ENCODE assay signal across 8 cellular contexts in the genomic region with DNA sequence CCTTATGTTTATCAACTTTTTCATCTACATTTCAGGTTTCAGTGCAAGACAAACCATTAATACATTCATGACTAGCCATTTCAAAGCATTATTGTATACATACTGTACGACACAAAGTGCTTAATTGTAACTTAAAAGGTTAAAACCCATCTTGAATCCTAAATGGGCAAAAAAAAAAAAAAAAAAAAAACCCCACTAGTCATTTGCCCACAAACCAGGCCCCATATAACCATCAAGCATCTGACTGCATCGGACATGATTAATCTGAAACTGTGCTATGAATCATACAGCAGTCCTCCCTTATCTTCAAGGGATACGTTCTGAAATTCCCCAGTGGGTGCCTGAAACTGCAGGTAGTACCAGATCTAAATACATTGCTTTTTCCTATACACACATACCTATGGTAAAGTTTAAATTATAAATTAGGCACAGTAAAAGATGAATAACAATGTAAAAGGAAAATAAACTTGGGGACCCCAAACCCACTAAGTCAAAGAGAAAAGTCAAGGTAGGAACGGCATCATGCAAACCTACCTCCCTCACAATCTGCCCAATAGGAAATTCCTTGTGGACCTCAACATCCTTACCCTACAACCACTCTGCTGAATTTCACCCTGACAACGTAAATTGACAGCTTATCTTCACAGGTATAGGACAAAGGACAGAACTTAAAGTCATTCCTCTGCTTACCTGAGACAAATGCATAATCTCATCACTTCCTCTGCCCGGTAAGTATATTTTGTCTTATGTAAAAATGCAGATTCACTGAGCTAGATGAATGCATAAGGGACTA. TPM values are rescaled to one million over a fixed set of nuclear protein-coding genes. Genes with fewer than 3 reads are reported as not detected.
A peak's percentile ranks its signal among the peaks of the same experiment; 100 is the strongest.
DNase-seq lines count a peak whose midpoint lies in the region; ATAC-seq and TF ChIP-seq lines count a peak whose summit lies in the region.

No MANE protein-coding gene starts in this region.

- H3K27ac Mint-ChIP-seq in nephron progenitor cell: no peak overlapping the region

- H3K9me3 Mint-ChIP-seq in nephron progenitor cell: no peaks in the 10 kb centered on the region

- BruUV-seq in mammary epithelial cell (replicated peaks; lab: Mats Ljungman, UMichigan): TSS peak; percentile 60

- TF ChIP-seq CTCF in DOHH2 (IDR thresholded peaks at IDR 0.05; ENCODE audit: low read depth, low read length, poor library complexity, severe bottlenecking) (no peak), mammary epithelial cell (conservative IDR thresholded peaks at IDR 0.05 in 1 of 2, IDR thresholded peaks at IDR 0.05 in 1 of 2; ENCODE audit: extremely low read depth in 1 of 2, insufficient read depth in 1 of 2, low read depth in 1 of 2, low read length in 2 of 2) (no peak), nephron progenitor cell (IDR thresholded peaks at IDR 0.05) (no peak)

- peak overlapping the region; percentile 51 for H3K9ac ChIP-seq in mammary epithelial cell (ENCODE audit: insufficient read depth, low read length)

- H3K36me3 ChIP-seq in DOHH2 (ENCODE audit: control insufficient read depth, low read length): no peaks in the 10 kb centered on the region
- H3K36me3 ChIP-seq in mammary epithelial cell (ENCODE audit: insufficient read depth, low read length): no peaks in the 10 kb centered on the region

- H4K20me1 ChIP-seq in DOHH2 (ENCODE audit: control insufficient read depth, insufficient read depth, low read depth, low read length): peaks cover 34% of the 10 kb centered on the region
- H4K20me1 ChIP-seq in mammary epithelial cell (ENCODE audit: insufficient read depth, low read length): no peaks in the 10 kb centered on the region

- H2AFZ ChIP-seq in mammary epithelial cell (ENCODE audit: low read depth, low read length): no peak overlapping the region

- H3K27me3 ChIP-seq in DOHH2 (ENCODE audit: control insufficient read depth, low read length) (no peaks in the 10 kb centered on the region), mammary epithelial cell (ENCODE audit: insufficient read depth, low read length) (no peaks in the 10 kb centered on the region)

- H3K36me3 Mint-ChIP-seq in nephron progenitor cell (ENCODE audit: low read depth): no peaks in the 10 kb centered on the region

- no peaks in the 10 kb centered on the region for H3K9me3 ChIP-seq in DOHH2 (ENCODE audit: control insufficient read depth, insufficient read depth, low read length)
- H3K9me3 ChIP-seq in mammary epithelial cell (replicated peaks; ENCODE audit: insufficient read depth, low read length): no peaks in the 10 kb centered on the region

- in situ Hi-C loops in mammary epithelial cell (cut with MboI; ENCODE audit: low sequenced_read_pairs in 2 of 2): no loop called here

- H3K27me3 Mint-ChIP-seq in nephron progenitor cell (ENCODE audit: low read depth, poor library complexity): no peaks in the 10 kb centered on the region

- H3K4me3 Mint-ChIP-seq in nephron progenitor cell: no peak overlapping the region

- DNase-seq in HT1080 (ENCODE audit: low read depth): peak; percentile 88
- peak; percentile 93 for DNase-seq in mammary epithelial cell
- DNase-seq in stimulated activated naive CD8-positive, alpha-beta T cell treated with anti-CD3 and anti-CD28 coated beads, Interleukin-15, Interleukin-2, amounts not matched to agents 100 U/mL and 50 U/mL, for 24 hours: peak; percentile 26
- DNase-seq in NCI-H345 (lab: John Stamatoyannopoulos, UW): no peak
- no peak for DNase-seq in NK-92 (lab: John Stamatoyannopoulos, UW; ENCODE audit: unreplicated experiment)
- no peak for DNase-seq in nephron progenitor cell

- H3K27ac ChIP-seq in DOHH2 (ENCODE audit: low read depth, low read length): no peak overlapping the region
- H3K27ac ChIP-seq in mammary epithelial cell (ENCODE audit: insufficient read depth, low read depth, low read length): peak overlapping the region; percentile 79

- H3F3A ChIP-seq in DOHH2 (ENCODE audit: control insufficient read depth, insufficient read depth): peaks cover 6% of the 10 kb centered on the region; the same call in 1 of the 2 replicates

- H3K4me1 Mint-ChIP-seq in nephron progenitor cell: peaks cover 44% of the 10 kb centered on the region

- intact Hi-C loops in mammary epithelial cell (cut with micrococcal nuclease): no loop called here

- H3K9me2 ChIP-seq in DOHH2 (replicated peaks; ENCODE audit: control insufficient read depth, low read length): no peaks in the 10 kb centered on the region

- CTCF ChIA-PET in mammary epithelial cell (lab: Charles Lee; ENCODE audit: low non-redundant PET): interaction anchor here (0.7 kb wide), 1 partner anchor 14 kb away, joined by 3 read pairs; no protein-coding TSS in a partner anchor

- H3K4me3 ChIP-seq in DOHH2 (ENCODE audit: low read length): no peak overlapping the region
- no peak overlapping the region for H3K4me3 ChIP-seq in mammary epithelial cell (replicated peaks in 1 of 3; ENCODE audit: insufficient read depth in 1 of 3, low read depth in 2 of 3, low read length in 3 of 3)

- WGBS in mammary epithelial cell (ENCODE audit: low coverage, missing lambda C conversion rate): 55% methylated on average over 5 of the region's 6 CpGs

- H3K4me2 ChIP-seq in DOHH2 (ENCODE audit: low read length) (peak overlapping the region; percentile 17; the same call in 1 of the 2 replicates), mammary epithelial cell (ENCODE audit: insufficient read depth, low read depth, low read length) (peak overlapping the region; percentile 47)

- ATAC-seq in GM21390 (IDR thresholded peaks at IDR 0.05; ENCODE audit: unreplicated experiment): peak; percentile 70
- ATAC-seq in stimulated activated naive CD8-positive, alpha-beta T cell treated with anti-CD3 and anti-CD28 coated beads, Interleukin-15, Interleukin-2, amounts not matched to agents 100 U/mL and 50 U/mL, for 24 hours: peak; percentile 95

- dilution Hi-C loops in mammary epithelial cell (cut with HindIII; ENCODE audit: low sequenced_read_pairs): loop anchor here (5.0 kb wide), 1 partner anchor 68 kb away; no protein-coding TSS in a partner anchor

- H3K4me1 ChIP-seq in DOHH2 (ENCODE audit: control insufficient read depth, low read length) (peaks cover 91% of the 10 kb centered on the region), mammary epithelial cell (ENCODE audit: insufficient read depth, low read length) (peaks cover 58% of the 10 kb centered on the region)

- H3K79me2 ChIP-seq in DOHH2 (ENCODE audit: control insufficient read depth, low read length) (peaks cover 100% of the 10 kb centered on the region), mammary epithelial cell (ENCODE audit: insufficient read depth, low read length) (peaks cover 96% of the 10 kb centered on the region)

RNA-seq across cellular contexts. Expression of a gene that starts 14.3 kb away (rescaled TPM):
- total RNA-seq in HT1080 (2014; rRNA removed; shearing (Covaris generic)): 27.1 and 41.7 TPM in 2 replicates
- polyA plus RNA-seq in HT1080 (2015; cell fraction: cytosol; rRNA removed): 42.3 and 52.9 TPM in 2 replicates
- 23.5 and 24.7 TPM in 2 replicates for polyA plus RNA-seq in HT1080 (2015; cell fraction: nucleus; rRNA removed)
- 10 to 100 TPM; 22.7 to 22.8 TPM for total RNA-seq in mammary epithelial cell
- polyA plus RNA-seq in mammary epithelial cell: 24.0 TPM
- polyA minus RNA-seq in mammary epithelial cell: 17.7 TPM

Comparison
In these comparisons a context has a peak if more than half of its experiments do, and no peak if none do; other contexts are left out.
1. DNase-seq: peak in HT1080 (single experiment), mammary epithelial cell (single experiment) and stimulated activated naive CD8-positive, alpha-beta T cell treated with anti-CD3 and anti-CD28 coated beads, Interleukin-15, Interleukin-2, amounts not matched to agents 100 U/mL and 50 U/mL, for 24 hours (single experiment); none in NCI-H345 (single experiment), NK-92 (single experiment) and nephron progenitor cell (single experiment).